Comparison of ENCODE assay signal across 8 cellular contexts in the genomic region with DNA sequence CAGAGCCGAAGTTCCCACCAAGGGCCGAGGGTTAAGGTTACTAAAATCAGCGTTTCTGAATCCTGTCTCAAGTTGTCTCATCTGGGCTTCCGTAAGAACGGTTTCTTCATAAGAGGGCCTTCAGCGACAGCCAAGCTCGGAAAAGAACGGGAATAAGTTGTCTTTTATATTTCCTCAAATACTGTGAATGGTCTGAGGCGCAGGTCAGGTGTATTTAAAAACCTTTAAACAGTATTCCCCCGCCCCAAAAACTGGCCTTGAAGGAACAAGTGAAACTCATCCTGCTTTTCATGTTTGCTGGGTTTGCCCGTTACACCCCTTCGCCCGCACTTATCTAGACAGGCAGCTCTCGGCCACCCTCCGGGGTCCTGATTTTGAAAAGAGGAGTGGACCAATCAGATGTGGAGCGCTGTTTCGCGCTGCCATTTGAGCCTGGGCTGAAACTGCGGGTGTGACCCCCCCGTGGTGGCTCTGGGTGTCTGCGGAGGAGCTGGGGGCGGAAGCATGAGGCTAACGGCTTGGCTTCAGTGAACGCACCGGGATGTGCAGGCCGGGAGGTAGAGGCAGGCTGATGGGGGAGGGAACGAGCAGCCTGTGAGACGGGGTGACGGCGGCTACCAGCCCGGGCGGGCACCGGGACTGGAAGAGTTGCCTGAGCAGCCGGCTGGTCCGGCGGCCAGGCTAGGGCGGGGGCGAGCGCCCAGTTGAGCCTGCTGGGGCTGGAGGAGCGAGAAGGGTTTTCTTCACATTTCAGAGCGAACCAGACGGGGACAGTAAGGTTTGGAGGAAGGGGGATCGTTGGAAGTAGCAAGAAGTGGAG. TPM values are rescaled to one million over a fixed set of nuclear protein-coding genes. Genes with fewer than 3 reads are reported as not detected.
DNase-seq lines count a peak whose midpoint lies in the region; ATAC-seq and TF ChIP-seq lines count a peak whose summit lies in the region.
"Not testable (repeated sequence)": the region's sequence is repeated elsewhere in the genome, so short reads cannot be mapped to it uniquely, and the experiment has no call there.

A gene with protein sequence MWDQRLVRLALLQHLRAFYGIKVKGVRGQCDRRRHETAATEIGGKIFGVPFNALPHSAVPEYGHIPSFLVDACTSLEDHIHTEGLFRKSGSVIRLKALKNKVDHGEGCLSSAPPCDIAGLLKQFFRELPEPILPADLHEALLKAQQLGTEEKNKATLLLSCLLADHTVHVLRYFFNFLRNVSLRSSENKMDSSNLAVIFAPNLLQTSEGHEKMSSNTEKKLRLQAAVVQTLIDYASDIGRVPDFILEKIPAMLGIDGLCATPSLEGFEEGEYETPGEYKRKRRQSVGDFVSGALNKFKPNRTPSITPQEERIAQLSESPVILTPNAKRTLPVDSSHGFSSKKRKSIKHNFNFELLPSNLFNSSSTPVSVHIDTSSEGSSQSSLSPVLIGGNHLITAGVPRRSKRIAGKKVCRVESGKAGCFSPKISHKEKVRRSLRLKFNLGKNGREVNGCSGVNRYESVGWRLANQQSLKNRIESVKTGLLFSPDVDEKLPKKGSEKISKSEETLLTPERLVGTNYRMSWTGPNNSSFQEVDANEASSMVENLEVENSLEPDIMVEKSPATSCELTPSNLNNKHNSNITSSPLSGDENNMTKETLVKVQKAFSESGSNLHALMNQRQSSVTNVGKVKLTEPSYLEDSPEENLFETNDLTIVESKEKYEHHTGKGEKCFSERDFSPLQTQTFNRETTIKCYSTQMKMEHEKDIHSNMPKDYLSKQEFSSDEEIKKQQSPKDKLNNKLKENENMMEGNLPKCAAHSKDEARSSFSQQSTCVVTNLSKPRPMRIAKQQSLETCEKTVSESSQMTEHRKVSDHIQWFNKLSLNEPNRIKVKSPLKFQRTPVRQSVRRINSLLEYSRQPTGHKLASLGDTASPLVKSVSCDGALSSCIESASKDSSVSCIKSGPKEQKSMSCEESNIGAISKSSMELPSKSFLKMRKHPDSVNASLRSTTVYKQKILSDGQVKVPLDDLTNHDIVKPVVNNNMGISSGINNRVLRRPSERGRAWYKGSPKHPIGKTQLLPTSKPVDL (plus strand): TSS at position 454 of the 820 bp plus-strand sequence. CDS start 708 bp downstream, outside the sequence.

- H3K27ac Mint-ChIP-seq in activated naive CD8-positive, alpha-beta T cell treated with anti-CD3 and anti-CD28 coated beads for 36 hours, result peak within 1 kb of the TSS; percentile 96
- peak within 1 kb of the TSS; percentile 47 to 94 (median 89) for H3K27ac Mint-ChIP-seq in naive B cell

- peak; percentile 67 for ATAC-seq in GM19438 (IDR thresholded peaks at IDR 0.05; ENCODE audit: low read depth, unreplicated experiment)
- ATAC-seq in HG03280 (IDR thresholded peaks at IDR 0.05; ENCODE audit: unreplicated experiment), result peak; percentile 72
- ATAC-seq in naive B cell (ENCODE audit: low read depth in 2 of 2), result peak; percentile 81 to 86

- H3K9me3 Mint-ChIP-seq in activated naive CD8-positive, alpha-beta T cell treated with anti-CD3 and anti-CD28 coated beads for 36 hours; naive B cell: not testable (repeated sequence)

- not testable (repeated sequence) for H3K4me1 Mint-ChIP-seq in activated naive CD8-positive, alpha-beta T cell treated with anti-CD3 and anti-CD28 coated beads for 36 hours
- H3K4me1 Mint-ChIP-seq in naive B cell, result peaks cover 11 to 24% (median 14%) of the 10 kb centered on the region in 3 donors

- peaks cover 19% of the 10 kb centered on the region for H3K36me3 Mint-ChIP-seq in activated naive CD8-positive, alpha-beta T cell treated with anti-CD3 and anti-CD28 coated beads for 36 hours
- not testable (repeated sequence) for H3K36me3 Mint-ChIP-seq in naive B cell

- H3K4me3 Mint-ChIP-seq in activated naive CD8-positive, alpha-beta T cell treated with anti-CD3 and anti-CD28 coated beads for 36 hours, result peak within 1 kb of the TSS; percentile 96
- H3K4me3 Mint-ChIP-seq in naive B cell, result peak within 1 kb of the TSS; percentile 82 to 100 (median 96)

- not testable (repeated sequence) for TF ChIP-seq CTCF in C4-2B (conservative IDR thresholded peaks at IDR 0.05)

- peak within 1 kb of the TSS; percentile 83 for H3K27ac ChIP-seq in C4-2B

- DNase-seq in T follicular helper cell (ENCODE audit: low read depth) (peak; percentile 76), foreskin melanocyte (peak; percentile 86), naive B cell (peak; percentile 85)
- peak; percentile 87 for DNase-seq in activated naive CD8-positive, alpha-beta T cell treated with anti-CD3 and anti-CD28 coated beads for 36 hours
- peak; percentile 72 for DNase-seq in stimulated activated CD8-positive, alpha-beta memory T cell treated with anti-CD3 and anti-CD28 coated beads, Interleukin-15, amount 100 ng/mL, for 1 hour (ENCODE audit: low read depth)

- H3K27me3 Mint-ChIP-seq in activated naive CD8-positive, alpha-beta T cell treated with anti-CD3 and anti-CD28 coated beads for 36 hours; naive B cell: not testable (repeated sequence)

RNA-seq across cellular contexts. Expression of the gene that starts here (rescaled TPM):
- 100 to 1,000 TPM; 134 to 140 TPM for total RNA-seq in activated naive CD8-positive, alpha-beta T cell treated with anti-CD3 and anti-CD28 coated beads for 36 hours
- 1 to 10 TPM in 4 of 6 donors, under 1 TPM in 1, not detected in 1; 0.76 to 3.4 (median 1.8) TPM for polyA plus RNA-seq in naive B cell (ENCODE audit: low read depth in 6 of 6)

Comparison
In these comparisons a context has a peak if more than half of its experiments do, and no peak if none do; other contexts are left out.
1. Peak in every context shown above with its lines: DNase-seq, ATAC-seq and H3K27ac ChIP-seq.